ENCODE assay signal across 1 cellular context in the genomic region with DNA sequence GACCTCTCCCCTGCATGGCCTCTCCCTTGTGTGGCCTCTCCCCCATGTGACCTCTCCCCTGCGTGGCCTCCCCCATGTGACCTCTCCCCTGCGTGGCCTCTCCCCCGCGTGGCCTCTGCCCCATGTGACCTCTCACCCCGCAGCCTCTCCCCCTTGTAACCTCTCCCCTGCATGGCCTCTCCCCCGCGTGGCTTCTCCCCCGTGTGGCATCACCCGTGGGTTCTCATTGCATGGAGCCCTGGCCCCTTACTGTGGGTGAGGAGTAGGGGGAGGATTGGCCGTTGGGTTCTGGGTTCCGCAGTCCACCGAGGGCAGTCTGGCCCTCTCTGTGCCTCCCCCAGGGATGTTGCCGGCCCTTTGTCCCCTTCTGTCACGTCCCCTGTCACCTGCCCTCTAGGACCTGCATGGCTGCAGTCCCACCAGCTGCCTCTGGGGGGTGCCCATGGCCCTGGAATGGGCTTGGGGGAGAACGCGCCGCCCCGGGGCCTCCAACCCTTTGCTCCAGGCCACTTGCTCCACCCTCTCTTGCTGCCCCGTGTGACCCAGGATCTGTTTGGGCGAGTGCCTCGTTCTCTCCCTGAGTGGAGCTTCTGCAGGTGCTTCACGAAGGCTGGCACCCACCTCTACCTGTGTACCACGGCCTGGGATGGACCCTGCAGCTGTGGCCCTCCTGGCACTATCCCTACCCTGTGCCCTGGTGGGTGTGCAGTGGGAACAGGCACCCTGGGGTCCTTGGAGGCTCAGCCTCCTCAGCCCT.
TF ChIP-seq lines count a peak whose summit lies in the region.

No MANE protein-coding gene starts in this region.

TF ChIP-seq in K562, 482 proteins besides CTCF, POLR2A, EP300 and RAD21 (continued from another document and continues in another):
- TF ChIP-seq, protein P1, sequence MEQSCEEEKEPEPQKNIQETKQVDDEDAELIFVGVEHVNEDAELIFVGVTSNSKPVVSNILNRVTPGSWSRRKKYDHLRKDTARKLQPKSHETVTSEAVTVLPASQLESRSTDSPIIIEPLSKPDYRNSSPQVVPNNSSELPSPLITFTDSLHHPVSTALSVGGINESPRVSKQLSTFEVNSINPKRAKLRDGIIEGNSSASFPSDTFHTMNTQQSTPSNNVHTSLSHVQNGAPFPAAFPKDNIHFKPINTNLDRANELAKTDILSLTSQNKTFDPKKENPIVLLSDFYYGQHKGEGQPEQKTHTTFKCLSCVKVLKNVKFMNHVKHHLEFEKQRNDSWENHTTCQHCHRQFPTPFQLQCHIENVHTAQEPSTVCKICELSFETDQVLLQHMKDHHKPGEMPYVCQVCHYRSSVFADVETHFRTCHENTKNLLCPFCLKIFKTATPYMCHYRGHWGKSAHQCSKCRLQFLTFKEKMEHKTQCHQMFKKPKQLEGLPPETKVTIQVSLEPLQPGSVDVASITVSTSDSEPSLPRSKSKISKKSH (CRISPR knock-in tag; IDR thresholded peaks at IDR 0.05), result no peak
- TF ChIP-seq SUPT5H (IDR thresholded peaks at IDR 0.05), result 0 out of 2 replicates have a peak, but pooled peaks have one; percentile 39
- TF ChIP-seq, protein P2, sequence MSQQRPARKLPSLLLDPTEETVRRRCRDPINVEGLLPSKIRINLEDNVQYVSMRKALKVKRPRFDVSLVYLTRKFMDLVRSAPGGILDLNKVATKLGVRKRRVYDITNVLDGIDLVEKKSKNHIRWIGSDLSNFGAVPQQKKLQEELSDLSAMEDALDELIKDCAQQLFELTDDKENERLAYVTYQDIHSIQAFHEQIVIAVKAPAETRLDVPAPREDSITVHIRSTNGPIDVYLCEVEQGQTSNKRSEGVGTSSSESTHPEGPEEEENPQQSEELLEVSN (IDR thresholded peaks at IDR 0.05; ENCODE audit: borderline replicate concordance in 1 of 2, extremely low read depth in 1 of 2, insufficient read depth in 1 of 2, insufficient read length in 1 of 2, low read depth in 1 of 2, low read length in 1 of 2, poor library complexity in 1 of 2, severe bottlenecking in 1 of 2), result peak in 1 of 2 experiments; percentile 35
- TF ChIP-seq KLF1 (tag; IDR thresholded peaks at IDR 0.05), result no peak
- no peak for TF ChIP-seq SREBF2 (CRISPR knock-in tag; IDR thresholded peaks at IDR 0.05)
- TF ChIP-seq MLX (CRISPR knock-in tag; conservative IDR thresholded peaks at IDR 0.05), result no peak
- 0 out of 2 replicates have a peak, but pooled peaks have one; percentile 39 for TF ChIP-seq SMAD4 (CRISPR knock-in tag; conservative IDR thresholded peaks at IDR 0.05)
- peak; percentile 70 for TF ChIP-seq POLR2G (IDR thresholded peaks at IDR 0.05; ENCODE audit: low read depth, low read length)
- TF ChIP-seq, protein P3, sequence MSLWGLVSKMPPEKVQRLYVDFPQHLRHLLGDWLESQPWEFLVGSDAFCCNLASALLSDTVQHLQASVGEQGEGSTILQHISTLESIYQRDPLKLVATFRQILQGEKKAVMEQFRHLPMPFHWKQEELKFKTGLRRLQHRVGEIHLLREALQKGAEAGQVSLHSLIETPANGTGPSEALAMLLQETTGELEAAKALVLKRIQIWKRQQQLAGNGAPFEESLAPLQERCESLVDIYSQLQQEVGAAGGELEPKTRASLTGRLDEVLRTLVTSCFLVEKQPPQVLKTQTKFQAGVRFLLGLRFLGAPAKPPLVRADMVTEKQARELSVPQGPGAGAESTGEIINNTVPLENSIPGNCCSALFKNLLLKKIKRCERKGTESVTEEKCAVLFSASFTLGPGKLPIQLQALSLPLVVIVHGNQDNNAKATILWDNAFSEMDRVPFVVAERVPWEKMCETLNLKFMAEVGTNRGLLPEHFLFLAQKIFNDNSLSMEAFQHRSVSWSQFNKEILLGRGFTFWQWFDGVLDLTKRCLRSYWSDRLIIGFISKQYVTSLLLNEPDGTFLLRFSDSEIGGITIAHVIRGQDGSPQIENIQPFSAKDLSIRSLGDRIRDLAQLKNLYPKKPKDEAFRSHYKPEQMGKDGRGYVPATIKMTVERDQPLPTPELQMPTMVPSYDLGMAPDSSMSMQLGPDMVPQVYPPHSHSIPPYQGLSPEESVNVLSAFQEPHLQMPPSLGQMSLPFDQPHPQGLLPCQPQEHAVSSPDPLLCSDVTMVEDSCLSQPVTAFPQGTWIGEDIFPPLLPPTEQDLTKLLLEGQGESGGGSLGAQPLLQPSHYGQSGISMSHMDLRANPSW (CRISPR knock-in tag; IDR thresholded peaks at IDR 0.05), result no peak; the same call in 1 of the 2 replicates
- TF ChIP-seq YY1 (IDR thresholded peaks at IDR 0.05; ENCODE audit: borderline replicate concordance in 1 of 3, control insufficient read depth in 1 of 3, extremely low read depth in 1 of 3, insufficient read depth in 3 of 3, insufficient read length in 1 of 3, insufficient replicate concordance in 2 of 3, low read depth in 1 of 3, low read length in 2 of 3), result peak in 1 of 3 experiments; percentile 58
- TF ChIP-seq GATA2 (CRISPR knock-in tag; IDR thresholded peaks at IDR 0.05), result no peak
- TF ChIP-seq, protein P4, sequence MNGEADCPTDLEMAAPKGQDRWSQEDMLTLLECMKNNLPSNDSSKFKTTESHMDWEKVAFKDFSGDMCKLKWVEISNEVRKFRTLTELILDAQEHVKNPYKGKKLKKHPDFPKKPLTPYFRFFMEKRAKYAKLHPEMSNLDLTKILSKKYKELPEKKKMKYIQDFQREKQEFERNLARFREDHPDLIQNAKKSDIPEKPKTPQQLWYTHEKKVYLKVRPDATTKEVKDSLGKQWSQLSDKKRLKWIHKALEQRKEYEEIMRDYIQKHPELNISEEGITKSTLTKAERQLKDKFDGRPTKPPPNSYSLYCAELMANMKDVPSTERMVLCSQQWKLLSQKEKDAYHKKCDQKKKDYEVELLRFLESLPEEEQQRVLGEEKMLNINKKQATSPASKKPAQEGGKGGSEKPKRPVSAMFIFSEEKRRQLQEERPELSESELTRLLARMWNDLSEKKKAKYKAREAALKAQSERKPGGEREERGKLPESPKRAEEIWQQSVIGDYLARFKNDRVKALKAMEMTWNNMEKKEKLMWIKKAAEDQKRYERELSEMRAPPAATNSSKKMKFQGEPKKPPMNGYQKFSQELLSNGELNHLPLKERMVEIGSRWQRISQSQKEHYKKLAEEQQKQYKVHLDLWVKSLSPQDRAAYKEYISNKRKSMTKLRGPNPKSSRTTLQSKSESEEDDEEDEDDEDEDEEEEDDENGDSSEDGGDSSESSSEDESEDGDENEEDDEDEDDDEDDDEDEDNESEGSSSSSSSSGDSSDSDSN (IDR thresholded peaks at IDR 0.05; ENCODE audit: borderline replicate concordance in 1 of 2, low read depth in 2 of 2, low read length in 2 of 2), result 0 out of 4 replicates have a peak, but pooled peaks of 1 of the 2 experiments have one; percentile 37
- no peak for TF ChIP-seq ETS2 (tag; IDR thresholded peaks at IDR 0.05; ENCODE audit: borderline replicate concordance, poor library complexity, severe bottlenecking)
- TF ChIP-seq, protein P5, sequence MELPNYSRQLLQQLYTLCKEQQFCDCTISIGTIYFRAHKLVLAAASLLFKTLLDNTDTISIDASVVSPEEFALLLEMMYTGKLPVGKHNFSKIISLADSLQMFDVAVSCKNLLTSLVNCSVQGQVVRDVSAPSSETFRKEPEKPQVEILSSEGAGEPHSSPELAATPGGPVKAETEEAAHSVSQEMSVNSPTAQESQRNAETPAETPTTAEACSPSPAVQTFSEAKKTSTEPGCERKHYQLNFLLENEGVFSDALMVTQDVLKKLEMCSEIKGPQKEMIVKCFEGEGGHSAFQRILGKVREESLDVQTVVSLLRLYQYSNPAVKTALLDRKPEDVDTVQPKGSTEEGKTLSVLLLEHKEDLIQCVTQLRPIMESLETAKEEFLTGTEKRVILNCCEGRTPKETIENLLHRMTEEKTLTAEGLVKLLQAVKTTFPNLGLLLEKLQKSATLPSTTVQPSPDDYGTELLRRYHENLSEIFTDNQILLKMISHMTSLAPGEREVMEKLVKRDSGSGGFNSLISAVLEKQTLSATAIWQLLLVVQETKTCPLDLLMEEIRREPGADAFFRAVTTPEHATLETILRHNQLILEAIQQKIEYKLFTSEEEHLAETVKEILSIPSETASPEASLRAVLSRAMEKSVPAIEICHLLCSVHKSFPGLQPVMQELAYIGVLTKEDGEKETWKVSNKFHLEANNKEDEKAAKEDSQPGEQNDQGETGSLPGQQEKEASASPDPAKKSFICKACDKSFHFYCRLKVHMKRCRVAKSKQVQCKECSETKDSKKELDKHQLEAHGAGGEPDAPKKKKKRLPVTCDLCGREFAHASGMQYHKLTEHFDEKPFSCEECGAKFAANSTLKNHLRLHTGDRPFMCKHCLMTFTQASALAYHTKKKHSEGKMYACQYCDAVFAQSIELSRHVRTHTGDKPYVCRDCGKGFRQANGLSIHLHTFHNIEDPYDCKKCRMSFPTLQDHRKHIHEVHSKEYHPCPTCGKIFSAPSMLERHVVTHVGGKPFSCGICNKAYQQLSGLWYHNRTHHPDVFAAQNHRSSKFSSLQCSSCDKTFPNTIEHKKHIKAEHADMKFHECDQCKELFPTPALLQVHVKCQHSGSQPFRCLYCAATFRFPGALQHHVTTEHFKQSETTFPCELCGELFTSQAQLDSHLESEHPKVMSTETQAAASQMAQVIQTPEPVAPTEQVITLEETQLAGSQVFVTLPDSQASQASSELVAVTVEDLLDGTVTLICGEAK (IDR thresholded peaks at IDR 0.05), result 0 out of 2 replicates have a peak, but pooled peaks have one; percentile 6
- TF ChIP-seq, protein P5 (CRISPR knock-in tag; IDR thresholded peaks at IDR 0.05), result no peak
- 0 out of 2 replicates have a peak, but pooled peaks have one; percentile 21 for TF ChIP-seq ZSCAN29 (IDR thresholded peaks at IDR 0.05)
- no peak for TF ChIP-seq ADNP (tag; IDR thresholded peaks at IDR 0.05)
- TF ChIP-seq MTA2 (IDR thresholded peaks at IDR 0.05; ENCODE audit: low read depth), result no peak
- no peak for TF ChIP-seq CSDE1 (IDR thresholded peaks at IDR 0.05)
- TF ChIP-seq ZNF316 (IDR thresholded peaks at IDR 0.05), result no peak
- TF ChIP-seq MAFF (IDR thresholded peaks at IDR 0.05; ENCODE audit: low read length), result no peak
- peak; percentile 51; the same call in 1 of the 2 replicates for TF ChIP-seq HMGXB4 (CRISPR knock-in tag; IDR thresholded peaks at IDR 0.05)
- TF ChIP-seq CLOCK (CRISPR knock-in tag; IDR thresholded peaks at IDR 0.05; ENCODE audit: borderline replicate concordance), result no peak
- TF ChIP-seq ZNF740 (CRISPR knock-in tag; IDR thresholded peaks at IDR 0.05), result peak; percentile 84; the same call in 1 of the 2 replicates
- TF ChIP-seq ZNF740 (tag; IDR thresholded peaks at IDR 0.05), result no peak
